Comparison of ENCODE assay signal across 9 cellular contexts in the genomic region with DNA sequence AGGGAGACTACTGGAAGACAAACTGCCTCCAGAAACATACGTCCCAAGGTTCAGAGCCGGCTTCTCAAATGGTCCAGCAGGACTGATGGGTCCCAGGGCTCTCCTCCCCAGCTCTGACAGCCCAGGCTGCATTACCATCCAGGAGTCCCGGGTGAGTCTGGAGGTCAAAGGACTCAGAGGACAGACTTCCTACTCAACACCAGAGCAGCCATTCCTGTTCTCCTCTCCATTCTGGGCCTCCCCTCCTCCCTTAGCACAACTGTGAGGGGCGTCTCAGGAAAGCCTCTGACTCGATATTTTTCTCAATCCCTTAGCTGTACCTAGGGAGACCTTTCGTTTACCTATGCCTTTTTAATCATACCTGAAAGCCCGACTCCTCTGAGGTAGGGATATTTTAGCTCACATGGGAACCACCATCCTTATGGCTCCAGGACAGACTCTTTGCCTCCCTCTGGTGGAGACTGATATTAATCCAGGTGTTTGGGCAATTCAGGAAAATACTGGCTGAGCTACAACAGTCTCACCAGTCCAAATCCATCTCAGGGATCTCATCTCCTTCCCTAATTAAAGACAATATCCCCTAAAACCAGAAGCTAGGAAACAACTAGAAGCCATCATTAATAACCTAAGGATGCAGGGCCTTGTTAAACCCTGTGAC. TPM values are rescaled to one million over a fixed set of nuclear protein-coding genes. Genes with fewer than 3 reads are reported as not detected.
DNase-seq lines count a peak whose midpoint lies in the region; ATAC-seq and TF ChIP-seq lines count a peak whose summit lies in the region.
"Not testable (repeated sequence)": the region's sequence is repeated elsewhere in the genome, so short reads cannot be mapped to it uniquely, and the experiment has no call there.
"Had no signal": no experiment of that assay in that cellular context is flagged by ENCODE, and none has a peak within 500 bp of the region (broad histone marks: within the 10 kb centered on the region; RNA-seq: fewer than 3 reads in every experiment).

No MANE protein-coding gene starts in this region.

- DNase-seq in BJ (ENCODE audit: low read depth); GM23338 (ENCODE audit: low spot score); OCI-LY7 (ENCODE audit: low spot score); left ventricle myocardium inferior; natural killer cell; stimulated activated naive CD8-positive, alpha-beta T cell treated with anti-CD3 and anti-CD28 coated beads, Interleukin-15, amount 100 ng/mL, for 72 hours: not testable (repeated sequence)
- peak; percentile 6 for DNase-seq in effector CD4-positive, alpha-beta T cell

- not testable (repeated sequence) for H3K9me3 ChIP-seq in OCI-LY7 (ENCODE audit: low read length); left ventricle myocardium inferior (replicated peaks)

- H3K4me1 ChIP-seq in GM23338 (ENCODE audit: insufficient read depth); OCI-LY7 (ENCODE audit: insufficient read depth, low read length, poor library complexity, severe bottlenecking); left ventricle myocardium inferior: not testable (repeated sequence)

- not testable (repeated sequence) for H3K4me3 ChIP-seq in BJ (ENCODE audit: low read depth, low read length); GM23338; OCI-LY7 (ENCODE audit: low read depth, low read length, poor library complexity, severe bottlenecking); left ventricle myocardium inferior

- not testable (repeated sequence) for H3K9me3 Mint-ChIP-seq in GM23338; activated T-helper 17 cell treated with anti-CD3 and anti-CD28 coated beads, Interleukin-2, amount 50 U/mL, for 72 hours; natural killer cell; stimulated activated naive CD8-positive, alpha-beta T cell treated with anti-CD3 and anti-CD28 coated beads, Interleukin-15, amount 100 ng/mL, for 72 hours

- H3K27me3 Mint-ChIP-seq in GM23338 (ENCODE audit: insufficient read depth, low read depth, poor library complexity); activated T-helper 17 cell treated with anti-CD3 and anti-CD28 coated beads, Interleukin-2, amount 50 U/mL, for 72 hours; natural killer cell (ENCODE audit: low read depth in 2 of 2); stimulated activated naive CD8-positive, alpha-beta T cell treated with anti-CD3 and anti-CD28 coated beads, Interleukin-15, amount 100 ng/mL, for 72 hours: not testable (repeated sequence)

- not testable (repeated sequence) for H2AFZ ChIP-seq in GM23338; OCI-LY7 (ENCODE audit: low read length)

- H3K9me2 ChIP-seq in GM23338 (ENCODE audit: insufficient read depth); OCI-LY7 (ENCODE audit: insufficient read depth, low read length): not testable (repeated sequence)

- not testable (repeated sequence) for H3K36me3 Mint-ChIP-seq in GM23338 (ENCODE audit: low read depth); activated T-helper 17 cell treated with anti-CD3 and anti-CD28 coated beads, Interleukin-2, amount 50 U/mL, for 72 hours (ENCODE audit: low read depth); natural killer cell

- not testable (repeated sequence) for H3K4me3 Mint-ChIP-seq in GM23338; activated T-helper 17 cell treated with anti-CD3 and anti-CD28 coated beads, Interleukin-2, amount 50 U/mL, for 72 hours; natural killer cell; stimulated activated naive CD8-positive, alpha-beta T cell treated with anti-CD3 and anti-CD28 coated beads, Interleukin-15, amount 100 ng/mL, for 72 hours

- not testable (repeated sequence) for H3K27ac ChIP-seq in GM23338 (ENCODE audit: low read depth); OCI-LY7 (ENCODE audit: low read depth, low read length, poor library complexity, severe bottlenecking); left ventricle myocardium inferior (replicated peaks)

- not testable (repeated sequence) for H3F3A ChIP-seq in GM23338 (replicated peaks; ENCODE audit: low read depth)

- H3K27me3 ChIP-seq in BJ (ENCODE audit: control insufficient read depth, insufficient read depth, low read length); GM23338 (ENCODE audit: insufficient read depth); left ventricle myocardium inferior (ENCODE audit: low read depth): not testable (repeated sequence)

- H3K4me2 ChIP-seq in GM23338; OCI-LY7 (ENCODE audit: low read length): not testable (repeated sequence)

- POLR2A ChIA-PET in BJ (lab: Charles Lee); OCI-LY7 (lab: Charles Lee): not testable (repeated sequence)

- TF ChIP-seq CTCF in BJ (IDR thresholded peaks at IDR 0.05; ENCODE audit: insufficient read depth, low read depth, low read length) (0 out of 2 replicates have a peak, but pooled peaks have one; percentile 13), GM23338 (conservative IDR thresholded peaks at IDR 0.05; ENCODE audit: low read depth in 2 of 2) (peak in 1 of 2 experiments; percentile 26; a peak in 2 of 4 replicates), OCI-LY7 (conservative IDR thresholded peaks at IDR 0.05; ENCODE audit: low read length) (0 out of 2 replicates have a peak, but pooled peaks have one; percentile 18), left ventricle myocardium inferior (IDR thresholded peaks at IDR 0.05; ENCODE audit: borderline replicate concordance) (peak; percentile 48)
- not testable (repeated sequence) for TF ChIP-seq CTCF in natural killer cell (IDR thresholded peaks at IDR 0.05)

- H3K79me2 ChIP-seq in GM23338 (replicated peaks; ENCODE audit: insufficient read depth); OCI-LY7 (ENCODE audit: insufficient read depth, low read depth, low read length): not testable (repeated sequence)

- not testable (repeated sequence) for H3K4me1 Mint-ChIP-seq in GM23338; activated T-helper 17 cell treated with anti-CD3 and anti-CD28 coated beads, Interleukin-2, amount 50 U/mL, for 72 hours; natural killer cell; stimulated activated naive CD8-positive, alpha-beta T cell treated with anti-CD3 and anti-CD28 coated beads, Interleukin-15, amount 100 ng/mL, for 72 hours

- not testable (repeated sequence) for H4K20me1 ChIP-seq in GM23338 (replicated peaks; ENCODE audit: insufficient read depth); OCI-LY7 (ENCODE audit: insufficient read depth, low read length)

- intact Hi-C loops in OCI-LY7 (cut with micrococcal nuclease; ENCODE audit: unreplicated experiment); left ventricle myocardium inferior (cut with micrococcal nuclease); natural killer cell (cut with micrococcal nuclease): not testable (repeated sequence)

- H3K27ac Mint-ChIP-seq in GM23338; activated T-helper 17 cell treated with anti-CD3 and anti-CD28 coated beads, Interleukin-2, amount 50 U/mL, for 72 hours; natural killer cell; stimulated activated naive CD8-positive, alpha-beta T cell treated with anti-CD3 and anti-CD28 coated beads, Interleukin-15, amount 100 ng/mL, for 72 hours: not testable (repeated sequence)

- ATAC-seq in GM23338, result peak; percentile 84
- ATAC-seq in activated T-helper 17 cell treated with anti-CD3 and anti-CD28 coated beads, Interleukin-2, amount 50 U/mL, for 72 hours (replicated peaks), result peak; percentile 59
- peak; percentile 42 to 70 (median 53) for ATAC-seq in natural killer cell
- ATAC-seq in stimulated activated naive CD8-positive, alpha-beta T cell treated with anti-CD3 and anti-CD28 coated beads, Interleukin-15, amount 100 ng/mL, for 72 hours, result peak; percentile 60

- H3K36me3 ChIP-seq in BJ (ENCODE audit: control insufficient read depth, insufficient read depth, low read length); GM23338 (ENCODE audit: insufficient read depth); OCI-LY7 (ENCODE audit: insufficient read depth, low read length); left ventricle myocardium inferior: not testable (repeated sequence)

- BruUV-seq in OCI-LY7 (replicated peaks; lab: Mats Ljungman, UMichigan), result not testable (repeated sequence)

- CTCF ChIA-PET in BJ (lab: Yijun Ruan, JAX); OCI-LY7 (lab: Charles Lee; ENCODE audit: unreplicated experiment): not testable (repeated sequence)

RNA-seq across cellular contexts. Expression of gene PLGLB1, which starts 19.8 kb away (rescaled TPM):
- polyA plus RNA-seq in BJ (2011; rRNA removed) (0.26 and 1.2 TPM in 2 replicates), GM23338 (2016; fragmentation: Nextera tagmentation; extraction: Ambion mirVana) (0.82 and 1.6 TPM in 2 replicates)
- 0.19 and 0.62 TPM in 2 replicates for polyA minus RNA-seq in BJ (2011; rRNA and poly(A)+ RNA removed)
- 0.27 and 0.80 TPM in 2 replicates for total RNA-seq in GM23338 (2014; rRNA removed; shearing (Covaris generic))
- total RNA-seq in OCI-LY7 (2014; rRNA removed; shearing (Covaris generic)), result 1.8 and 3.3 TPM in 2 replicates
- total RNA-seq in OCI-LY7 (2022) (3.6 and 3.9 TPM in 2 replicates), left ventricle myocardium inferior (2.4 TPM), natural killer cell (1 to 10 TPM; 1.2 to 5.6 (median 1.4) TPM)
- total RNA-seq in activated T-helper 17 cell treated with anti-CD3 and anti-CD28 coated beads, Interleukin-2, amount 50 U/mL, for 72 hours, result 1 to 10 TPM; 1.8 to 2.4 TPM
- total RNA-seq: mesenteric fat pad had no signal
